Comparison of ENCODE assay signal across 19 cellular contexts in genomic region chr7:139246905-139247304, GRCh38. TPM values are rescaled to one million over a fixed set of nuclear protein-coding genes. Genes with fewer than 3 reads are reported as not detected.
DNase-seq lines count a peak whose midpoint lies in the region; FAIRE-seq and TF ChIP-seq lines count a peak whose summit lies in the region.
"Had no signal": no experiment of that assay in that cellular context is flagged by ENCODE, and none has a peak within 500 bp of the region (broad histone marks: within the 10 kb centered on the region; RNA-seq: fewer than 3 reads in every experiment).

No MANE protein-coding gene starts in this region.

- no peak overlapping the region for H2BK120ac ChIP-seq in mesenchymal stem cell (ENCODE audit: low read depth, low read length)

- POLR2A ChIA-PET in AG04450 (lab: Yijun Ruan, JAX), result no interaction called here

- no peaks in the 10 kb centered on the region for H4K20me1 ChIP-seq in mammary epithelial cell (ENCODE audit: insufficient read depth, low read length)

- no peak overlapping the region for H2BK15ac ChIP-seq in mesenchymal stem cell (ENCODE audit: low read depth, poor library complexity, severe bottlenecking)

- H2AK5ac ChIP-seq in mesenchymal stem cell (ENCODE audit: low read length, severe bottlenecking), result no peak overlapping the region

- intact Hi-C loops in mammary epithelial cell (cut with micrococcal nuclease), result no loop called here

- H3K27me3 ChIP-seq in AG04450 (ENCODE audit: control insufficient read depth, insufficient read depth, low read length) (no peaks in the 10 kb centered on the region), mammary epithelial cell (ENCODE audit: insufficient read depth, low read length) (no peaks in the 10 kb centered on the region), mesenchymal stem cell (ENCODE audit: control insufficient read depth in 1 of 2, insufficient read depth in 1 of 2, low read length in 2 of 2) (no peaks in the 10 kb centered on the region)

- H3K4me3 ChIP-seq in AG04450 (ENCODE audit: low read depth, low read length) (no peak overlapping the region), mammary epithelial cell (replicated peaks in 1 of 3; ENCODE audit: insufficient read depth in 1 of 3, low read depth in 2 of 3, low read length in 3 of 3) (no peak overlapping the region), mesenchymal stem cell (ENCODE audit: insufficient read depth in 1 of 2, low read depth in 1 of 2, low read length in 2 of 2) (no peak overlapping the region)
- H3K4me3 ChIP-seq: lower lobe of right lung had no signal

- no peak overlapping the region for H3K18ac ChIP-seq in mesenchymal stem cell (ENCODE audit: low read depth in 1 of 2, low read length in 2 of 2)

- in situ Hi-C loops in mammary epithelial cell (cut with MboI; ENCODE audit: low sequenced_read_pairs in 2 of 2), result no loop called here

- no peak overlapping the region for H3K4ac ChIP-seq in mesenchymal stem cell (ENCODE audit: low read depth in 1 of 2, low read length in 2 of 2)

- no peak for TF ChIP-seq POLR2A in GM12891 (IDR thresholded peaks at IDR 0.05; ENCODE audit: low read depth, low read length)

- H3K9me3 ChIP-seq in AG04450 (ENCODE audit: control insufficient read depth, insufficient read depth, low read length) (no peaks in the 10 kb centered on the region), mammary epithelial cell (replicated peaks; ENCODE audit: insufficient read depth, low read length) (no peaks in the 10 kb centered on the region), mesenchymal stem cell (ENCODE audit: control insufficient read depth, low read length) (no peaks in the 10 kb centered on the region)
- H3K9me3 ChIP-seq: lower lobe of right lung had no signal

- BruUV-seq in mammary epithelial cell (replicated peaks; lab: Mats Ljungman, UMichigan), result no TSS peak

- H3K36me3 ChIP-seq in mammary epithelial cell (ENCODE audit: insufficient read depth, low read length) (peaks cover 5% of the 10 kb centered on the region), mesenchymal stem cell (ENCODE audit: control insufficient read depth in 1 of 2, insufficient read depth in 2 of 2, low read depth in 1 of 2, low read length in 2 of 2) (peaks cover 12 to 71% of the 10 kb centered on the region in 2 experiments)

- DNase-seq in AG04450 (ENCODE audit: low read depth, low spot score) (peak; percentile 7), HCEC 1CT (peak; percentile 82), mammary epithelial cell (peak; percentile 8), mesenchymal stem cell (peak; percentile 41), germinal center (ENCODE audit: low spot score) (no peak), superior temporal gyrus (ENCODE audit: extremely low spot score) (no peak), SK-N-DZ (ENCODE audit: low spot score) (no peak), GM12891 (ENCODE audit: insufficient read length, low spot score) (no peak)
- DNase-seq: activated CD4-positive, CD25-positive, alpha-beta regulatory T cell; amniotic stem cell; lower lobe of right lung; MV-4-11; NCI-H2029; NCI-H510A treated with DMSO at 0.1 percent for 48 hours; Right ventricle myocardium superior; stimulated activated naive CD8-positive, alpha-beta T cell treated with anti-CD3 and anti-CD28 coated beads, Interleukin-15, amount 100 ng/mL, for 72 hours; T-helper 17 cell had no signal

- no peaks in the 10 kb centered on the region for H3K79me2 ChIP-seq in mammary epithelial cell (ENCODE audit: insufficient read depth, low read length)

- no peak overlapping the region for H2BK12ac ChIP-seq in mesenchymal stem cell (ENCODE audit: low read length in 2 of 2)

- CTCF ChIA-PET in AG04450 (lab: Charles Lee), result interaction anchor here (0.6 kb wide), 1 partner anchor 360 kb away, joined by 3 read pairs; no protein-coding TSS in a partner anchor
- CTCF ChIA-PET in mammary epithelial cell (lab: Charles Lee; ENCODE audit: low non-redundant PET), result no interaction called here

- FAIRE-seq in GM12891 (lab: Jason Lieb, UNC), result no peak
- FAIRE-seq: G401.6, GM12892 had no signal

- H4K91ac ChIP-seq in mesenchymal stem cell (ENCODE audit: low read length), result no peak overlapping the region

- H4K8ac ChIP-seq in mesenchymal stem cell (ENCODE audit: low read length), result no peak overlapping the region

- H3K4me2 ChIP-seq in mammary epithelial cell (ENCODE audit: insufficient read depth, low read depth, low read length) (no peak overlapping the region), mesenchymal stem cell (ENCODE audit: low read length, poor library complexity, severe bottlenecking) (no peak overlapping the region)

- H2AFZ ChIP-seq in mammary epithelial cell (ENCODE audit: low read depth, low read length) (no peak overlapping the region), mesenchymal stem cell (ENCODE audit: low read depth, low read length) (no peak overlapping the region)

- 82% methylated on average over 5 of the region's 5 CpGs for WGBS in mammary epithelial cell (ENCODE audit: low coverage, missing lambda C conversion rate)
- 94% methylated on average over 5 of the region's 5 CpGs for WGBS in mesenchymal stem cell

- TF ChIP-seq CTCF in AG04450 (IDR thresholded peaks at IDR 0.05; ENCODE audit: low read depth, low read length) (no peak), mammary epithelial cell (conservative IDR thresholded peaks at IDR 0.05 in 1 of 2, IDR thresholded peaks at IDR 0.05 in 1 of 2; ENCODE audit: extremely low read depth in 1 of 2, insufficient read depth in 1 of 2, low read depth in 1 of 2, low read length in 2 of 2) (no peak)

- H2BK5ac ChIP-seq in mesenchymal stem cell (ENCODE audit: low read depth, low read length, poor library complexity, severe bottlenecking), result no peak overlapping the region

- peaks cover 19% of the 10 kb centered on the region for H3K79me1 ChIP-seq in mesenchymal stem cell (replicated peaks; ENCODE audit: low read length, poor library complexity, severe bottlenecking)

- H3K27ac ChIP-seq in AG04450 (ENCODE audit: low read depth, low read length) (peak overlapping the region; percentile 40), mammary epithelial cell (ENCODE audit: insufficient read depth, low read depth, low read length) (no peak overlapping the region), mesenchymal stem cell (ENCODE audit: low read length, poor library complexity, severe bottlenecking) (no peak overlapping the region)
- H3K27ac ChIP-seq: lower lobe of right lung had no signal

- peaks cover 16% of the 10 kb centered on the region for H3K4me1 ChIP-seq in mammary epithelial cell (ENCODE audit: insufficient read depth, low read length)
- H3K4me1 ChIP-seq in mesenchymal stem cell (ENCODE audit: control insufficient read depth, insufficient read depth, low read depth, low read length), result no peaks in the 10 kb centered on the region
- H3K4me1 ChIP-seq: lower lobe of right lung had no signal

- H3K9ac ChIP-seq in mammary epithelial cell (ENCODE audit: insufficient read depth, low read length) (no peak overlapping the region), mesenchymal stem cell (ENCODE audit: low read length) (peak overlapping the region; percentile 52)

- H3K14ac ChIP-seq in mesenchymal stem cell (ENCODE audit: low read length in 2 of 2), result no peak overlapping the region

- H3K23ac ChIP-seq in mesenchymal stem cell (ENCODE audit: low read length in 2 of 2), result no peak overlapping the region

- dilution Hi-C loops in mammary epithelial cell (cut with HindIII; ENCODE audit: low sequenced_read_pairs), result no loop called here

TF ChIP-seq in GM12891, 5 proteins besides CTCF, POLR2A, EP300 and RAD21:
- TF ChIP-seq POLR2AphosphoS5 (IDR thresholded peaks at IDR 0.05; ENCODE audit: low read depth, low read length) (no peak), SPI1 (IDR thresholded peaks at IDR 0.05; ENCODE audit: low read depth, low read length) (no peak), TAF1 (IDR thresholded peaks at IDR 0.05; ENCODE audit: low read depth, low read length) (no peak), PAX5 (IDR thresholded peaks at IDR 0.05; ENCODE audit: insufficient read depth, low read length, severe bottlenecking) (no peak), POU2F2 (IDR thresholded peaks at IDR 0.05; ENCODE audit: low read depth, low read length) (no peak)

RNA-seq across cellular contexts. Expression of gene UBN2, which starts 15.9 kb away (rescaled TPM):
- polyA plus RNA-seq in AG04450 (2011; rRNA removed) (3.3 and 4.7 TPM in 2 replicates), mammary epithelial cell (1.4 TPM)
- 5.4 and 8.6 TPM in 2 replicates for polyA minus RNA-seq in AG04450 (2011; rRNA and poly(A)+ RNA removed)
- 10 to 100 TPM in 1 of 2 donors, 1 to 10 TPM in 1; 7.3 to 11.9 TPM for total RNA-seq in mammary epithelial cell
- 3.6 TPM for polyA minus RNA-seq in mammary epithelial cell
- polyA plus RNA-seq in mesenchymal stem cell (2013, experiment 1 of 2), result 2.8 TPM
- 2.2 TPM for polyA plus RNA-seq in mesenchymal stem cell (2013, experiment 2 of 2)
- 4.8 and 6.7 TPM in 2 replicates for polyA plus RNA-seq in SK-N-DZ (2014; cell fraction: cytosol; rRNA removed)
- polyA plus RNA-seq in SK-N-DZ (2014; cell fraction: nucleus; rRNA removed), result 7.2 and 11.3 TPM in 2 replicates
- 0.72 TPM for polyA plus RNA-seq in GM12891 (2012; ENCODE audit: low read depth, missing spikeins)

Comparison
In these comparisons a context has a peak if more than half of its experiments do, and no peak if none do; other contexts are left out.
1. DNase-seq: peak in AG04450 (single experiment), HCEC 1CT (single experiment), mammary epithelial cell (single experiment) and mesenchymal stem cell (single experiment); none in germinal center (single experiment), superior temporal gyrus (single experiment), SK-N-DZ (single experiment) and GM12891 (single experiment).